ENCODE assay signal across 28 cellular contexts in genomic region chr17:9984768-9985167, GRCh38.
"Had no signal": no experiment of that assay in that cellular context is flagged by ENCODE, and none has a peak within 500 bp of the region (broad histone marks: within the 10 kb centered on the region; RNA-seq: fewer than 3 reads in every experiment).

No MANE protein-coding gene starts in this region.

- H3K9me3 Mint-ChIP-seq: activated CD4-positive, alpha-beta memory T cell treated with anti-CD3 and anti-CD28 coated beads for 36 hours; activated naive CD4-positive, alpha-beta T cell treated with anti-CD3 and anti-CD28 coated beads for 36 hours; activated naive CD4-positive, alpha-beta T cell treated with anti-CD3 and anti-CD28 coated beads, Interleukin-2, amount 50 U/mL, for 24 hours; activated T-helper 1 cell treated with anti-CD3 and anti-CD28 coated beads, Interleukin-12 subunit alpha, Interleukin-12 subunit beta, Interleukin-2, Interleukin-4 antibody, amounts not matched to agents 30 ng/mL and 10 ng/mL and 1 ng/mL, durations not matched to agents 14 hours and 24 hours and 36 hours; activated T-helper 2 cell treated with anti-CD3 and anti-CD28 coated beads, Interferon-gamma antibody, Interleukin-2, Interleukin-4, amounts not matched to agents 10 μg/mL and 5 μg/mL and 100 μg/mL, durations not matched to agents 14 hours and 24 hours and 36 hours had no signal

- H3K27ac Mint-ChIP-seq: activated CD4-positive, alpha-beta memory T cell treated with anti-CD3 and anti-CD28 coated beads for 36 hours; activated CD4-positive, alpha-beta T cell treated with anti-CD3 and anti-CD28 coated beads for 36 hours; activated CD4-positive, alpha-beta T cell treated with anti-CD3 and anti-CD28 coated beads, Interleukin-2, amount 10 ng/mL, durations not matched to agents 24 days and 14 days; activated CD8-positive, alpha-beta memory T cell treated with anti-CD3 and anti-CD28 coated beads, Interleukin-2, amount 10 ng/mL, durations not matched to agents 7 days and 5 days; activated CD8-positive, alpha-beta T cell treated with anti-CD3 and anti-CD28 coated beads, Interleukin-2, amount 10 ng/mL, durations not matched to agents 7 days and 5 days; activated naive CD4-positive, alpha-beta T cell treated with anti-CD3 and anti-CD28 coated beads for 36 hours; activated naive CD4-positive, alpha-beta T cell treated with anti-CD3 and anti-CD28 coated beads, Interleukin-2, amount 50 U/mL, for 24 hours; activated naive CD8-positive, alpha-beta T cell treated with anti-CD3 and anti-CD28 coated beads for 36 hours; activated naive CD8-positive, alpha-beta T cell treated with anti-CD3 and anti-CD28 coated beads, Interleukin-2, amount 50 U/mL, for 24 hours; activated T-helper 1 cell treated with anti-CD3 and anti-CD28 coated beads, Interleukin-12 subunit alpha, Interleukin-12 subunit beta, Interleukin-2, Interleukin-4 antibody, amounts not matched to agents 30 ng/mL and 10 ng/mL and 1 ng/mL, durations not matched to agents 14 hours and 24 hours and 36 hours; activated T-helper 2 cell treated with anti-CD3 and anti-CD28 coated beads, Interferon-gamma antibody, Interleukin-2, Interleukin-4, amounts not matched to agents 10 μg/mL and 5 μg/mL and 100 μg/mL, durations not matched to agents 14 hours and 24 hours and 36 hours had no signal

- H3K27ac ChIP-seq: adrenal gland, body of pancreas had no signal

- H3K27me3 ChIP-seq: adrenal gland, body of pancreas had no signal

- H3K4me1 Mint-ChIP-seq: activated CD4-positive, alpha-beta T cell treated with anti-CD3 and anti-CD28 coated beads for 36 hours; activated CD4-positive, alpha-beta T cell treated with anti-CD3 and anti-CD28 coated beads, Interleukin-2, amount 10 ng/mL, durations not matched to agents 24 days and 14 days; activated CD8-positive, alpha-beta memory T cell treated with anti-CD3 and anti-CD28 coated beads, Interleukin-2, amount 10 ng/mL, durations not matched to agents 7 days and 5 days; activated naive CD4-positive, alpha-beta T cell treated with anti-CD3 and anti-CD28 coated beads, Interleukin-2, amount 50 U/mL, for 24 hours; activated naive CD8-positive, alpha-beta T cell treated with anti-CD3 and anti-CD28 coated beads for 36 hours had no signal

- H3K4me3 ChIP-seq: adrenal gland, body of pancreas had no signal

- H3K4me3 Mint-ChIP-seq: activated CD4-positive, alpha-beta memory T cell treated with anti-CD3 and anti-CD28 coated beads for 36 hours; activated CD4-positive, alpha-beta T cell treated with anti-CD3 and anti-CD28 coated beads for 36 hours; activated CD4-positive, alpha-beta T cell treated with anti-CD3 and anti-CD28 coated beads, Interleukin-2, amount 10 ng/mL, durations not matched to agents 24 days and 14 days; activated CD8-positive, alpha-beta memory T cell treated with anti-CD3 and anti-CD28 coated beads, Interleukin-2, amount 10 ng/mL, durations not matched to agents 7 days and 5 days; activated CD8-positive, alpha-beta T cell treated with anti-CD3 and anti-CD28 coated beads, Interleukin-2, amount 10 ng/mL, durations not matched to agents 7 days and 5 days; activated naive CD4-positive, alpha-beta T cell treated with anti-CD3 and anti-CD28 coated beads for 36 hours; activated naive CD4-positive, alpha-beta T cell treated with anti-CD3 and anti-CD28 coated beads, Interleukin-2, amount 50 U/mL, for 24 hours; activated naive CD8-positive, alpha-beta T cell treated with anti-CD3 and anti-CD28 coated beads for 36 hours; activated naive CD8-positive, alpha-beta T cell treated with anti-CD3 and anti-CD28 coated beads, Interleukin-2, amount 50 U/mL, for 24 hours; activated T-helper 1 cell treated with anti-CD3 and anti-CD28 coated beads, Interleukin-12 subunit alpha, Interleukin-12 subunit beta, Interleukin-2, Interleukin-4 antibody, amounts not matched to agents 30 ng/mL and 10 ng/mL and 1 ng/mL, durations not matched to agents 14 hours and 24 hours and 36 hours had no signal

- H3K9me3 ChIP-seq: adrenal gland, body of pancreas had no signal

- ATAC-seq: activated CD4-positive, alpha-beta T cell treated with anti-CD3 and anti-CD28 coated beads for 36 hours; activated CD8-positive, alpha-beta memory T cell treated with anti-CD3 and anti-CD28 coated beads, Interleukin-2, amount 10 ng/mL, durations not matched to agents 7 days and 5 days; activated CD8-positive, alpha-beta T cell treated with anti-CD3 and anti-CD28 coated beads, Interleukin-2, amount 10 ng/mL, durations not matched to agents 7 days and 5 days; activated naive CD8-positive, alpha-beta T cell treated with anti-CD3 and anti-CD28 coated beads, Interleukin-2, amount 50 U/mL, for 24 hours; body of pancreas; esophagus mucosa had no signal

- H3K36me3 ChIP-seq: adrenal gland had no signal

- H3K36me3 Mint-ChIP-seq: activated CD4-positive, alpha-beta memory T cell treated with anti-CD3 and anti-CD28 coated beads for 36 hours; activated CD8-positive, alpha-beta memory T cell treated with anti-CD3 and anti-CD28 coated beads, Interleukin-2, amount 10 ng/mL, durations not matched to agents 7 days and 5 days; activated naive CD4-positive, alpha-beta T cell treated with anti-CD3 and anti-CD28 coated beads, Interleukin-2, amount 50 U/mL, for 24 hours; activated naive CD8-positive, alpha-beta T cell treated with anti-CD3 and anti-CD28 coated beads for 36 hours had no signal

- DNase-seq: activated CD4-positive, alpha-beta memory T cell treated with anti-CD3 and anti-CD28 coated beads for 36 hours; activated CD4-positive, alpha-beta T cell treated with anti-CD3 and anti-CD28 coated beads for 36 hours; activated CD4-positive, alpha-beta T cell treated with anti-CD3 and anti-CD28 coated beads, Interleukin-2, amount 10 ng/mL, durations not matched to agents 24 days and 14 days; activated CD4-positive, CD25-positive, alpha-beta regulatory T cell; activated CD4-positive, CD25-positive, alpha-beta regulatory T cell treated with anti-CD3 and anti-CD28 coated beads, Interleukin-2, amount 50 U/mL, for 72 hours; activated CD8-positive, alpha-beta memory T cell treated with anti-CD3 and anti-CD28 coated beads, Interleukin-2, amount 10 ng/mL, durations not matched to agents 7 days and 5 days; activated CD8-positive, alpha-beta memory T cell treated with anti-CD3 and anti-CD28 coated beads, Interleukin-2, amount 50 U/mL, for 4 hours; activated CD8-positive, alpha-beta T cell treated with anti-CD3 and anti-CD28 coated beads, Interleukin-2, amount 10 ng/mL, durations not matched to agents 7 days and 5 days; activated effector memory CD4-positive, alpha-beta T cell treated with anti-CD3 and anti-CD28 coated beads, Interleukin-2, amount 50 U/mL, for 16 hours; activated naive CD4-positive, alpha-beta T cell treated with anti-CD3 and anti-CD28 coated beads for 36 hours; activated naive CD8-positive, alpha-beta T cell treated with anti-CD3 and anti-CD28 coated beads for 36 hours; activated naive CD8-positive, alpha-beta T cell treated with anti-CD3 and anti-CD28 coated beads, Interleukin-2, amount 50 U/mL, for 24 hours; activated T-cell treated with anti-CD3 and anti-CD28 coated beads, Interleukin-2, amount 50 U/mL, for 1 hour; activated T-cell treated with anti-CD3 and anti-CD28 coated beads, Interleukin-2, amount 50 U/mL, for 48 hours; adrenal gland; amygdala; aorta; body of pancreas; caudate nucleus; cortex of kidney; effector CD8-positive, alpha-beta T cell; foreskin fibroblast; head of caudate nucleus; T-helper 2 cell had no signal

- H3K4me1 ChIP-seq: body of pancreas had no signal

- H3K27me3 Mint-ChIP-seq: activated CD4-positive, alpha-beta T cell treated with anti-CD3 and anti-CD28 coated beads for 36 hours; activated CD4-positive, alpha-beta T cell treated with anti-CD3 and anti-CD28 coated beads, Interleukin-2, amount 10 ng/mL, durations not matched to agents 24 days and 14 days; activated CD8-positive, alpha-beta memory T cell treated with anti-CD3 and anti-CD28 coated beads, Interleukin-2, amount 10 ng/mL, durations not matched to agents 7 days and 5 days; activated naive CD4-positive, alpha-beta T cell treated with anti-CD3 and anti-CD28 coated beads, Interleukin-2, amount 50 U/mL, for 24 hours; activated naive CD8-positive, alpha-beta T cell treated with anti-CD3 and anti-CD28 coated beads for 36 hours; activated naive CD8-positive, alpha-beta T cell treated with anti-CD3 and anti-CD28 coated beads, Interleukin-2, amount 50 U/mL, for 24 hours had no signal
